15 cellular contexts compared by ENCODE assay signal in the genomic region with DNA sequence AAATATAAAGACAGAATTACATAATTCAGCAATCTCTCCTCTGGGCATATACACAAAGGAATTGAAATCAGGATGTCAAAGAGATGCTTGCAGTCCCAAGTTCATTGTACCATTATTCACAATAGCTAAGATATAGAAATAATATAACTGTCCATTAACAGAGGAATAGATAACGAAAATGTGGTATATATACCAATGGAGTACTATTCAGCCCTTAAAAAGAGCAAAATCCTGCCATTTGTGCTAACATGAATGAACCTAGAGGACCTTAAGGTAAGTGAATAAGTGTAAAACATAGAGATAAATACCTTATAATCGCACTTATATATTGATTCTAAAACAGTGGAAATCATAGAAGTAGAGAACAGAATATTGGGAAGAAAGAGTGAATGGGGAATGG.
"Had no signal": no experiment of that assay in that cellular context is flagged by ENCODE, and none has a peak within 500 bp of the region (broad histone marks: within the 10 kb centered on the region; RNA-seq: fewer than 3 reads in every experiment).

No MANE protein-coding gene starts in this region.

- H3K4me3 Mint-ChIP-seq: activated CD4-positive, alpha-beta T cell treated with anti-CD3 and anti-CD28 coated beads for 36 hours had no signal

- H3K4me1 ChIP-seq: adrenal gland, parathyroid adenoma had no signal

- DNase-seq: activated CD4-positive, alpha-beta T cell treated with anti-CD3 and anti-CD28 coated beads for 36 hours; activated naive CD4-positive, alpha-beta T cell treated with Interleukin-2 at 50 U/mL for 16 hours; activated T-cell treated with anti-CD3 and anti-CD28 coated beads, Interleukin-2, amount 50 U/mL, for 48 hours; adrenal gland; caudate nucleus; cortex of kidney; left ventricle myocardium superior; mesendoderm; stimulated activated naive CD4-positive, alpha-beta T cell; T1000; upper lobe of left lung had no signal

- H3K4me3 ChIP-seq: adrenal gland, hepatocyte, suprapubic skin, upper lobe of left lung had no signal

- ATAC-seq: activated CD4-positive, alpha-beta T cell treated with anti-CD3 and anti-CD28 coated beads for 36 hours; left ventricle myocardium superior had no signal

- H3K9me3 ChIP-seq: adrenal gland, suprapubic skin, upper lobe of left lung had no signal

- H3K27ac Mint-ChIP-seq: activated CD4-positive, alpha-beta T cell treated with anti-CD3 and anti-CD28 coated beads for 36 hours had no signal

- H3K27ac ChIP-seq: adrenal gland, hepatocyte, parathyroid adenoma, suprapubic skin, upper lobe of left lung, VCaP had no signal

- H3K27me3 Mint-ChIP-seq: activated CD4-positive, alpha-beta T cell treated with anti-CD3 and anti-CD28 coated beads for 36 hours had no signal

- H3K27me3 ChIP-seq: adrenal gland, hepatocyte, suprapubic skin, upper lobe of left lung had no signal

- H3K36me3 ChIP-seq: adrenal gland, suprapubic skin, upper lobe of left lung had no signal
